In genomic region chr1:136344-136932, GRCh38 we compare ENCODE assay signal across 7 cellular contexts.
DNase-seq lines count a peak whose midpoint lies in the region; ATAC-seq, FAIRE-seq and TF ChIP-seq lines count a peak whose summit lies in the region.
"Not testable (repeated sequence)": the region's sequence is repeated elsewhere in the genome, so short reads cannot be mapped to it uniquely, and the experiment has no call there.

No MANE protein-coding gene starts in this region.

- H3K4me2 ChIP-seq in K562 (ENCODE audit: insufficient read depth, low read length); HepG2 (ENCODE audit: low read depth, low read length): not testable (repeated sequence)

- not testable (repeated sequence) for TF ChIP-seq CTCF in RWPE2 (IDR thresholded peaks at IDR 0.05; ENCODE audit: poor library complexity, severe bottlenecking); K562 (IDR thresholded peaks at IDR 0.05 in 2 of 3, conservative IDR thresholded peaks at IDR 0.05 in 1 of 3; ENCODE audit: insufficient read depth in 2 of 3, low read depth in 1 of 3, low read length in 3 of 3); kidney (IDR thresholded peaks at IDR 0.05; ENCODE audit: borderline replicate concordance, extremely low read depth, insufficient read depth); HepG2 (CRISPR knock-in tag; IDR thresholded peaks at IDR 0.05)

- not testable (repeated sequence) for H3K4me3 ChIP-seq in RWPE2 (ENCODE audit: severe bottlenecking); K562; kidney (ENCODE audit: low read length in 2 of 2); HepG2 (replicated peaks in 1 of 3; ENCODE audit: insufficient read depth in 1 of 3, low read depth in 2 of 3, low read length in 3 of 3)

- not testable (repeated sequence) for H3K4me1 Mint-ChIP-seq in activated CD8-positive, alpha-beta memory T cell treated with anti-CD3 and anti-CD28 coated beads, Interleukin-2, amount 10 ng/mL, durations not matched to agents 7 days and 5 days

- not testable (repeated sequence) for H3K27ac ChIP-seq in RWPE2 (ENCODE audit: poor library complexity, severe bottlenecking); K562 (ENCODE audit: extremely low read depth, low read depth, low read length); kidney (ENCODE audit: low read depth in 2 of 2, low read length in 2 of 2); HepG2 (ENCODE audit: extremely low read length, insufficient read depth, low read length)

- H3K27me3 ChIP-seq in RWPE2 (ENCODE audit: insufficient read depth, poor library complexity, severe bottlenecking); K562 (ENCODE audit: control insufficient read depth in 2 of 2, insufficient read depth in 2 of 2, low read length in 2 of 2); HepG2 (ENCODE audit: control insufficient read depth in 1 of 2, insufficient read depth in 2 of 2, low read length in 2 of 2): not testable (repeated sequence)

- intact Hi-C loops in K562 (cut with micrococcal nuclease); Right ventricle myocardium superior (cut with DNase I); kidney (cut with DNase I); HepG2 (cut with micrococcal nuclease; ENCODE audit: unreplicated experiment); posterior vena cava (cut with DNase I): not testable (repeated sequence)

- 4% methylated on average over 10 of the region's 34 CpGs for WGBS in K562 (ENCODE audit: insufficient coverage, low coverage, missing lambda C conversion rate)
- WGBS in HepG2 (ENCODE audit: low lambda C conversion rate) = 69% methylated on average over 17 of the region's 34 CpGs

- peak; percentile 6 for DNase-seq in RWPE2 (ENCODE audit: low spot score)
- peak; percentile 16 for DNase-seq in activated CD8-positive, alpha-beta memory T cell treated with anti-CD3 and anti-CD28 coated beads, Interleukin-2, amount 10 ng/mL, durations not matched to agents 7 days and 5 days
- not testable (repeated sequence) for DNase-seq in K562 (ENCODE audit: extremely low read depth in 1 of 4, low spot score in 3 of 4); HepG2 (ENCODE audit: low spot score)
- peak; percentile 5 for DNase-seq in Right ventricle myocardium superior
- DNase-seq in kidney = peak; percentile 51
- DNase-seq in posterior vena cava (ENCODE audit: low spot score) = peak; percentile 11

- FAIRE-seq in K562 (lab: Jason Lieb, UNC); kidney (lab: Jason Lieb, UNC); HepG2 (lab: Jason Lieb, UNC): not testable (repeated sequence)

- not testable (repeated sequence) for H3K9ac ChIP-seq in K562 (ENCODE audit: insufficient read depth in 1 of 2, low read depth in 2 of 2, low read length in 2 of 2); kidney (ENCODE audit: low read length in 2 of 2); HepG2 (ENCODE audit: insufficient read depth, low read depth, low read length)

- not testable (repeated sequence) for H4K20me1 ChIP-seq in K562 (replicated peaks; ENCODE audit: control insufficient read depth, insufficient read depth, low read length); HepG2 (ENCODE audit: insufficient read depth, low read length)

- H3K4me1 ChIP-seq in RWPE2 (ENCODE audit: insufficient read depth, poor library complexity, severe bottlenecking); K562 (replicated peaks in 1 of 2; ENCODE audit: control insufficient read depth in 2 of 2, insufficient read depth in 2 of 2, low read length in 2 of 2); kidney (ENCODE audit: control insufficient read depth in 1 of 2, insufficient read depth in 1 of 2, low read depth in 1 of 2, low read length in 2 of 2); HepG2 (ENCODE audit: insufficient read depth, low read length): not testable (repeated sequence)

- not testable (repeated sequence) for H3K9me3 ChIP-seq in RWPE2 (ENCODE audit: severe bottlenecking); K562 (replicated peaks; ENCODE audit: control insufficient read depth, insufficient read depth, low read depth, low read length); kidney (ENCODE audit: control insufficient read depth in 1 of 2, low read length in 2 of 2); HepG2 (ENCODE audit: low read length)

- not testable (repeated sequence) for H3K4me3 Mint-ChIP-seq in activated CD8-positive, alpha-beta memory T cell treated with anti-CD3 and anti-CD28 coated beads, Interleukin-2, amount 10 ng/mL, durations not matched to agents 7 days and 5 days

- in situ Hi-C loops in K562 (cut with MboI); HepG2 (cut with HindIII; ENCODE audit: extremely low pct_ligation_motif_present, low pct_unique_long_range_greater_than_20kb): not testable (repeated sequence)

- H3K9me1 ChIP-seq in K562 (ENCODE audit: control insufficient read depth, insufficient read depth, low read length) = not testable (repeated sequence)

- TF ChIP-seq POLR2A in K562 (conservative IDR thresholded peaks at IDR 0.05); HepG2 (IDR thresholded peaks at IDR 0.05; ENCODE audit: insufficient read depth in 1 of 2, low read depth in 2 of 2, low read length in 2 of 2): not testable (repeated sequence)

- H3K36me3 Mint-ChIP-seq in activated CD8-positive, alpha-beta memory T cell treated with anti-CD3 and anti-CD28 coated beads, Interleukin-2, amount 10 ng/mL, durations not matched to agents 7 days and 5 days = not testable (repeated sequence)

- H3K79me2 ChIP-seq in K562 (ENCODE audit: control insufficient read depth, insufficient read depth, low read length) = peaks cover 16% of the 10 kb centered on the region
- not testable (repeated sequence) for H3K79me2 ChIP-seq in HepG2 (ENCODE audit: insufficient read depth, low read length)

- H3K27me3 Mint-ChIP-seq in activated CD8-positive, alpha-beta memory T cell treated with anti-CD3 and anti-CD28 coated beads, Interleukin-2, amount 10 ng/mL, durations not matched to agents 7 days and 5 days = not testable (repeated sequence)

- not testable (repeated sequence) for TF ChIP-seq RAD21 in K562 (CRISPR knock-in tag; conservative IDR thresholded peaks at IDR 0.05 in 1 of 2, IDR thresholded peaks at IDR 0.05 in 1 of 2); HepG2 (CRISPR knock-in tag; IDR thresholded peaks at IDR 0.05)

- not testable (repeated sequence) for TF ChIP-seq EP300 in K562 (IDR thresholded peaks at IDR 0.05; ENCODE audit: low read length); HepG2 (IDR thresholded peaks at IDR 0.05; ENCODE audit: low read depth in 2 of 2, low read length in 2 of 2); HepG2 (CRISPR knock-in tag; IDR thresholded peaks at IDR 0.05; ENCODE audit: borderline replicate concordance)

- POLR2A ChIA-PET in K562 (lab: Yijun Ruan, JAX); HepG2 (lab: Yijun Ruan, JAX): not testable (repeated sequence)

- not testable (repeated sequence) for H3K27ac Mint-ChIP-seq in activated CD8-positive, alpha-beta memory T cell treated with anti-CD3 and anti-CD28 coated beads, Interleukin-2, amount 10 ng/mL, durations not matched to agents 7 days and 5 days

- CTCF ChIA-PET in activated CD8-positive, alpha-beta memory T cell treated with anti-CD3 and anti-CD28 coated beads, Interleukin-2, amount 10 ng/mL, durations not matched to agents 7 days and 5 days (lab: Charles Lee); K562 (lab: Yijun Ruan, JAX; ENCODE audit: low intra/inter-chr PET ratio); HepG2 (lab: Yijun Ruan, JAX; ENCODE audit: low intra/inter-chr PET ratio, low total read pairs): not testable (repeated sequence)

- H3K9me3 Mint-ChIP-seq in activated CD8-positive, alpha-beta memory T cell treated with anti-CD3 and anti-CD28 coated beads, Interleukin-2, amount 10 ng/mL, durations not matched to agents 7 days and 5 days (ENCODE audit: low read depth) = not testable (repeated sequence)

- not testable (repeated sequence) for H2AFZ ChIP-seq in K562 (ENCODE audit: low read depth, low read length); HepG2 (ENCODE audit: low read length)

- not testable (repeated sequence) for H3K36me3 ChIP-seq in RWPE2 (ENCODE audit: low read depth); K562 (ENCODE audit: control insufficient read depth, insufficient read depth, low read length); kidney (ENCODE audit: control insufficient read depth in 1 of 2, insufficient read depth in 2 of 2, low read length in 2 of 2); HepG2 (replicated peaks in 1 of 2; ENCODE audit: control insufficient read depth in 1 of 2, insufficient read depth in 2 of 2, low read length in 2 of 2)

- not testable (repeated sequence) for BruUV-seq in K562 (replicated peaks; lab: Mats Ljungman, UMichigan); HepG2 (replicated peaks; lab: Mats Ljungman, UMichigan)

- ATAC-seq in RWPE2 (ENCODE audit: low read depth); activated CD8-positive, alpha-beta memory T cell treated with anti-CD3 and anti-CD28 coated beads, Interleukin-2, amount 10 ng/mL, durations not matched to agents 7 days and 5 days; K562; Right ventricle myocardium superior (ENCODE audit: poor library complexity); HepG2: not testable (repeated sequence)

TF ChIP-seq in K562, 482 proteins besides CTCF, POLR2A, EP300 and RAD21 (continues in another document):
- TF ChIP-seq CEBPB (tag; IDR thresholded peaks at IDR 0.05) = 0 out of 2 replicates have a peak, but pooled peaks have one; percentile 10
- peak; percentile 62; the same call in 1 of the 2 replicates for TF ChIP-seq CEBPG (CRISPR knock-in tag; IDR thresholded peaks at IDR 0.05)
- not testable (repeated sequence) for TF ChIP-seq CEBPG (tag; conservative IDR thresholded peaks at IDR 0.05 in 1 of 2, IDR thresholded peaks at IDR 0.05 in 1 of 2)

TF ChIP-seq in HepG2, 621 proteins besides CTCF, POLR2A, EP300 and RAD21 (continues in another document):
- peak; percentile 82 for TF ChIP-seq NR2C2 (CRISPR knock-in tag; IDR thresholded peaks at IDR 0.05; ENCODE audit: borderline replicate concordance)
